Comparison of ENCODE assay signal across 11 cellular contexts in genomic region chr2:9675369-9676351, GRCh38. TPM values are rescaled to one million over a fixed set of nuclear protein-coding genes. Genes with fewer than 3 reads are reported as not detected.
DNase-seq lines count a peak whose midpoint lies in the region; FAIRE-seq and TF ChIP-seq lines count a peak whose summit lies in the region.
"Had no signal": no experiment of that assay in that cellular context is flagged by ENCODE, and none has a peak within 500 bp of the region (broad histone marks: within the 10 kb centered on the region; RNA-seq: fewer than 3 reads in every experiment).

No MANE protein-coding gene starts in this region.

- no peaks in the 10 kb centered on the region for H3K27me3 ChIP-seq in BLaER1 treated with 17β-estradiol and CSF1 and Interleukin-3, amounts not matched to agents 10 nM and 100 nM
- H3K27me3 ChIP-seq in mesendoderm (ENCODE audit: insufficient read depth, low read length, poor library complexity): no peaks in the 10 kb centered on the region

- H3K4me1 ChIP-seq in BLaER1 treated with 17β-estradiol and CSF1 and Interleukin-3, amounts not matched to agents 10 nM and 100 nM: peaks cover 14 to 48% (median 43%) of the 10 kb centered on the region in 10 experiments
- H3K4me1 ChIP-seq in mesendoderm (ENCODE audit: control insufficient read depth, low read depth, low read length): peaks cover 9% of the 10 kb centered on the region
- H3K4me1 ChIP-seq: parathyroid adenoma had no signal

- peak overlapping the region; percentile 17 to 69 (median 43); a peak in 20 of 22 replicates for H3K4me2 ChIP-seq in BLaER1 treated with 17β-estradiol and CSF1 and Interleukin-3, amounts not matched to agents 10 nM and 100 nM
- peak overlapping the region; percentile 4 for H3K4me2 ChIP-seq in mesendoderm (ENCODE audit: low read length)

- peak overlapping the region; percentile 14 for H2BK5ac ChIP-seq in mesendoderm (ENCODE audit: low read length)

- H3K23ac ChIP-seq in mesendoderm (ENCODE audit: low read length): peak overlapping the region; percentile 68

- no peaks in the 10 kb centered on the region for H3K36me3 ChIP-seq in BLaER1 treated with 17β-estradiol and CSF1 and Interleukin-3, amounts not matched to agents 10 nM and 100 nM
- no peaks in the 10 kb centered on the region for H3K36me3 ChIP-seq in mesendoderm (ENCODE audit: control insufficient read depth, insufficient read depth, low read length)

- H4K20me1 ChIP-seq in BLaER1 treated with 17β-estradiol and CSF1 and Interleukin-3, amounts not matched to agents 10 nM and 100 nM: no peaks in the 10 kb centered on the region

- H3K79me2 ChIP-seq in mesendoderm (ENCODE audit: control insufficient read depth, insufficient read depth, low read length): no peaks in the 10 kb centered on the region
- H3K79me2 ChIP-seq: parathyroid adenoma had no signal

- H3K9me3 ChIP-seq in BLaER1 treated with 17β-estradiol and CSF1 and Interleukin-3, amounts not matched to agents 10 nM and 100 nM (replicated peaks in 1 of 11): peaks cover 0 to 13% (median 0%) of the 10 kb centered on the region in 11 experiments; a peak in 6 of 22 replicates

- no peak overlapping the region; a peak in 1 of 22 replicates for H3K9ac ChIP-seq in BLaER1 treated with 17β-estradiol and CSF1 and Interleukin-3, amounts not matched to agents 10 nM and 100 nM
- H3K9ac ChIP-seq in mesendoderm (ENCODE audit: low read length): no peak overlapping the region
- H3K9ac ChIP-seq: parathyroid adenoma had no signal

- H4K5ac ChIP-seq in mesendoderm (ENCODE audit: low read length): no peak overlapping the region

- H3K4me3 Mint-ChIP-seq in chondrocyte (ENCODE audit: unreplicated experiment): peak overlapping the region; percentile 47
- H3K4me3 Mint-ChIP-seq: activated naive CD8-positive, alpha-beta T cell treated with anti-CD3 and anti-CD28 coated beads, Interleukin-2, amount 10 ng/mL, durations not matched to agents 7 days and 5 days had no signal

- H3K4ac ChIP-seq in mesendoderm (ENCODE audit: low read depth, low read length): no peak overlapping the region

- TF ChIP-seq POLR2A in NB4 (IDR thresholded peaks at IDR 0.05; ENCODE audit: extremely low read depth, insufficient read length): no peak

- TF ChIP-seq CTCF in NB4 (IDR thresholded peaks at IDR 0.05; ENCODE audit: low read depth, low read length) (no peak), chondrocyte (IDR thresholded peaks at IDR 0.05) (no peak)

- no peak overlapping the region for H2AK5ac ChIP-seq in mesendoderm (ENCODE audit: low read length)

- FAIRE-seq in GM19239 (lab: Jason Lieb, UNC): no peak

- no peaks in the 10 kb centered on the region for H3K27me3 Mint-ChIP-seq in chondrocyte (ENCODE audit: low read depth)

- H3K18ac ChIP-seq in mesendoderm (ENCODE audit: low read length): peak overlapping the region; percentile 28

- H3K4me1 Mint-ChIP-seq in chondrocyte (ENCODE audit: low read depth): peaks cover 18% of the 10 kb centered on the region

- DNase-seq in NB4 (ENCODE audit: low read depth) (peak; percentile 74), chondrocyte (ENCODE audit: low spot score) (no peak), mesendoderm (peak; percentile 96), T-helper 9 cell (no peak), OCI-M2 (lab: John Stamatoyannopoulos, UW; ENCODE audit: unreplicated experiment) (no peak), HUDEP-2 (lab: John Stamatoyannopoulos, UW; ENCODE audit: unreplicated experiment in 76 of 76) (no peak), GM19239 (ENCODE audit: insufficient read length, low spot score) (no peak)
- DNase-seq: activated naive CD8-positive, alpha-beta T cell treated with anti-CD3 and anti-CD28 coated beads, Interleukin-2, amount 10 ng/mL, durations not matched to agents 7 days and 5 days; NCI-H1105 treated with DMSO at 0.1 percent for 48 hours had no signal

- no peak overlapping the region for H2BK120ac ChIP-seq in mesendoderm (ENCODE audit: low read depth, low read length)

- peak overlapping the region in 3 of 11 experiments; percentile 10 to 19 (median 10); a peak in 2 of 22 replicates for H3K27ac ChIP-seq in BLaER1 treated with 17β-estradiol and CSF1 and Interleukin-3, amounts not matched to agents 10 nM and 100 nM
- H3K27ac ChIP-seq in mesendoderm (ENCODE audit: low read depth, low read length): peak overlapping the region; percentile 77
- H3K27ac ChIP-seq: parathyroid adenoma had no signal

- no peak overlapping the region for H2BK15ac ChIP-seq in mesendoderm (replicated peaks; ENCODE audit: low read depth)

- no peak overlapping the region for H3K4me3 ChIP-seq in BLaER1 treated with 17β-estradiol and CSF1 and Interleukin-3, amounts not matched to agents 10 nM and 100 nM
- H3K4me3 ChIP-seq in NB4 (ENCODE audit: low read depth, low read length) (no peak overlapping the region), mesendoderm (ENCODE audit: low read length) (no peak overlapping the region)

- H3K56ac ChIP-seq in mesendoderm (ENCODE audit: low read length): peak overlapping the region; percentile 65

- no peaks in the 10 kb centered on the region for H3K9me3 Mint-ChIP-seq in chondrocyte (ENCODE audit: low read depth)

- H3K36me3 Mint-ChIP-seq in chondrocyte (ENCODE audit: low read depth): no peaks in the 10 kb centered on the region
- H3K36me3 Mint-ChIP-seq: activated naive CD8-positive, alpha-beta T cell treated with anti-CD3 and anti-CD28 coated beads, Interleukin-2, amount 10 ng/mL, durations not matched to agents 7 days and 5 days had no signal

- no peak overlapping the region for H4K8ac ChIP-seq in mesendoderm (ENCODE audit: low read depth, low read length)

- H3K27ac Mint-ChIP-seq in chondrocyte (ENCODE audit: unreplicated experiment): peak overlapping the region; percentile 88
- H3K27ac Mint-ChIP-seq: activated naive CD8-positive, alpha-beta T cell treated with anti-CD3 and anti-CD28 coated beads, Interleukin-2, amount 10 ng/mL, durations not matched to agents 7 days and 5 days had no signal

- WGBS in mesendoderm (ENCODE audit: extremely low coverage, insufficient coverage, low lambda C conversion rate): no CpG with 5 or more reads among the region's 14 CpGs

- H3K79me1 ChIP-seq in mesendoderm (ENCODE audit: low read length): no peaks in the 10 kb centered on the region

RNA-seq across cellular contexts. Expression of gene YWHAQ, which starts 44.9 kb away (rescaled TPM):
- total RNA-seq in chondrocyte: 247 to 287 TPM (median 251 TPM) in 3 replicates
- 445 TPM for polyA plus RNA-seq in mesendoderm (2013, experiment 1 of 2)
- 448 TPM for polyA plus RNA-seq in mesendoderm (2013, experiment 2 of 2)

Comparison
In these comparisons a context has a peak if more than half of its experiments do, and no peak if none do; other contexts are left out.
1. DNase-seq: peak in NB4 (single experiment) and mesendoderm (single experiment); none in chondrocyte (single experiment), T-helper 9 cell (single experiment), OCI-M2 (single experiment), HUDEP-2 (0 of 76) and GM19239 (single experiment).